ENCODE assay signal across 2 cellular contexts in genomic region chr2:152874955-152875354, GRCh38.
TF ChIP-seq lines count a peak whose summit lies in the region.

No MANE protein-coding gene starts in this region.

TF ChIP-seq in SK-N-SH, 30 proteins besides CTCF, POLR2A, EP300 and RAD21:
- no peak for TF ChIP-seq USF1 (IDR thresholded peaks at IDR 0.05; ENCODE audit: borderline replicate concordance, low read depth)
- no peak for TF ChIP-seq NRF1 (IDR thresholded peaks at IDR 0.05; ENCODE audit: low read depth, low read length)
- TF ChIP-seq MXI1 (IDR thresholded peaks at IDR 0.05; ENCODE audit: low read depth, low read length): no peak
- TF ChIP-seq FOXM1 (IDR thresholded peaks at IDR 0.05; ENCODE audit: low read depth): no peak
- no peak for TF ChIP-seq FOXJ3 (CRISPR knock-in tag; IDR thresholded peaks at IDR 0.05)
- no peak for TF ChIP-seq ELF1 (IDR thresholded peaks at IDR 0.05)
- peak; percentile 39; the same call in 1 of the 2 replicates for TF ChIP-seq JUND (IDR thresholded peaks at IDR 0.05)
- TF ChIP-seq SMC3 (IDR thresholded peaks at IDR 0.05; ENCODE audit: low read depth, low read length): no peak
- TF ChIP-seq TAF1 (IDR thresholded peaks at IDR 0.05; ENCODE audit: borderline replicate concordance, low read depth, low read length): no peak
- no peak for TF ChIP-seq EZH2phosphoT487 (IDR thresholded peaks at IDR 0.05; ENCODE audit: borderline replicate concordance, low read depth)
- TF ChIP-seq CHD2 (IDR thresholded peaks at IDR 0.05; ENCODE audit: low read length, partially characterized antibody): no peak
- no peak for TF ChIP-seq MEF2A (IDR thresholded peaks at IDR 0.05; ENCODE audit: borderline replicate concordance, low read depth)
- TF ChIP-seq POLR2AphosphoS5 (IDR thresholded peaks at IDR 0.05; ENCODE audit: low read depth, low read length): no peak
- no peak; the same call in 1 of the 2 replicates for TF ChIP-seq NFIC (IDR thresholded peaks at IDR 0.05; ENCODE audit: borderline replicate concordance)
- TF ChIP-seq RXRA (IDR thresholded peaks at IDR 0.05; ENCODE audit: borderline replicate concordance, low read depth): 0 out of 2 replicates have a peak, but pooled peaks have one; percentile 56
- TF ChIP-seq SIN3A (IDR thresholded peaks at IDR 0.05; ENCODE audit: borderline replicate concordance, low read depth, low read length): no peak
- no peak for TF ChIP-seq GATA2 (CRISPR knock-in tag; IDR thresholded peaks at IDR 0.05)
- TF ChIP-seq FOSL2 (IDR thresholded peaks at IDR 0.05; ENCODE audit: borderline replicate concordance, low read depth): peak; percentile 44; the same call in 1 of the 2 replicates
- no peak for TF ChIP-seq ZBTB33 (IDR thresholded peaks at IDR 0.05; ENCODE audit: borderline replicate concordance, low read depth)
- TF ChIP-seq, protein P1, sequence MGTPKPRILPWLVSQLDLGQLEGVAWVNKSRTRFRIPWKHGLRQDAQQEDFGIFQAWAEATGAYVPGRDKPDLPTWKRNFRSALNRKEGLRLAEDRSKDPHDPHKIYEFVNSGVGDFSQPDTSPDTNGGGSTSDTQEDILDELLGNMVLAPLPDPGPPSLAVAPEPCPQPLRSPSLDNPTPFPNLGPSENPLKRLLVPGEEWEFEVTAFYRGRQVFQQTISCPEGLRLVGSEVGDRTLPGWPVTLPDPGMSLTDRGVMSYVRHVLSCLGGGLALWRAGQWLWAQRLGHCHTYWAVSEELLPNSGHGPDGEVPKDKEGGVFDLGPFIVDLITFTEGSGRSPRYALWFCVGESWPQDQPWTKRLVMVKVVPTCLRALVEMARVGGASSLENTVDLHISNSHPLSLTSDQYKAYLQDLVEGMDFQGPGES (IDR thresholded peaks at IDR 0.05; ENCODE audit: low read depth, low read length): no peak
- TF ChIP-seq, protein P2, sequence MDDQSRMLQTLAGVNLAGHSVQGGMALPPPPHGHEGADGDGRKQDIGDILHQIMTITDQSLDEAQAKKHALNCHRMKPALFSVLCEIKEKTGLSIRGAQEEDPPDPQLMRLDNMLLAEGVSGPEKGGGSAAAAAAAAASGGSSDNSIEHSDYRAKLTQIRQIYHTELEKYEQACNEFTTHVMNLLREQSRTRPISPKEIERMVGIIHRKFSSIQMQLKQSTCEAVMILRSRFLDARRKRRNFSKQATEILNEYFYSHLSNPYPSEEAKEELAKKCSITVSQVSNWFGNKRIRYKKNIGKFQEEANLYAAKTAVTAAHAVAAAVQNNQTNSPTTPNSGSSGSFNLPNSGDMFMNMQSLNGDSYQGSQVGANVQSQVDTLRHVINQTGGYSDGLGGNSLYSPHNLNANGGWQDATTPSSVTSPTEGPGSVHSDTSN (IDR thresholded peaks at IDR 0.05): peak; percentile 87
- no peak for TF ChIP-seq MAX (IDR thresholded peaks at IDR 0.05; ENCODE audit: low read depth)
- TF ChIP-seq TEAD4 (IDR thresholded peaks at IDR 0.05; ENCODE audit: borderline replicate concordance, insufficient read depth): no peak
- TF ChIP-seq TCF12 (IDR thresholded peaks at IDR 0.05): peak; percentile 77
- TF ChIP-seq YY1 (IDR thresholded peaks at IDR 0.05; ENCODE audit: low read depth): no peak
- TF ChIP-seq GABPA (IDR thresholded peaks at IDR 0.05; ENCODE audit: low read depth): no peak

TF ChIP-seq in HepG2, 621 proteins besides CTCF, POLR2A, EP300 and RAD21 (continued from another document):
- no peak for TF ChIP-seq REPIN1 (CRISPR knock-in tag; IDR thresholded peaks at IDR 0.05; ENCODE audit: borderline replicate concordance, low read depth)
- no peak for TF ChIP-seq ZNF407 (CRISPR knock-in tag; IDR thresholded peaks at IDR 0.05; ENCODE audit: not compliant biosample characterization)
- no peak for TF ChIP-seq RBAK (CRISPR knock-in tag; IDR thresholded peaks at IDR 0.05)
- no peak for TF ChIP-seq NR2C2 (CRISPR knock-in tag; IDR thresholded peaks at IDR 0.05; ENCODE audit: borderline replicate concordance)
- TF ChIP-seq MYPOP (CRISPR knock-in tag; IDR thresholded peaks at IDR 0.05): no peak
- no peak for TF ChIP-seq ZNF83 (CRISPR knock-in tag; IDR thresholded peaks at IDR 0.05; ENCODE audit: borderline replicate concordance)
- no peak for TF ChIP-seq NONO (IDR thresholded peaks at IDR 0.05)
- no peak for TF ChIP-seq NONO (CRISPR knock-in tag; conservative IDR thresholded peaks at IDR 0.05)
- TF ChIP-seq LCORL (IDR thresholded peaks at IDR 0.05): no peak
- TF ChIP-seq LCORL (CRISPR knock-in tag; IDR thresholded peaks at IDR 0.05): no peak
- TF ChIP-seq ATF7-NPFF (CRISPR knock-in tag; IDR thresholded peaks at IDR 0.05; ENCODE audit: low read depth): no peak
- TF ChIP-seq ZNF101 (CRISPR knock-in tag; IDR thresholded peaks at IDR 0.05; ENCODE audit: borderline replicate concordance, low read depth): no peak
- TF ChIP-seq HOXA3 (CRISPR knock-in tag; IDR thresholded peaks at IDR 0.05): no peak
- TF ChIP-seq ZEB1 (IDR thresholded peaks at IDR 0.05; ENCODE audit: insufficient replicate concordance, low read depth): no peak
- TF ChIP-seq ZFP36L1 (CRISPR knock-in tag; IDR thresholded peaks at IDR 0.05): no peak
- TF ChIP-seq TBL1XR1 (IDR thresholded peaks at IDR 0.05; ENCODE audit: borderline replicate concordance, low read length, partially characterized antibody): no peak
- TF ChIP-seq ATRX (CRISPR knock-in tag; IDR thresholded peaks at IDR 0.05; ENCODE audit: borderline replicate concordance): no peak
- TF ChIP-seq EED (CRISPR knock-in tag; IDR thresholded peaks at IDR 0.05): no peak
- no peak for TF ChIP-seq GPBP1L1 (CRISPR knock-in tag; IDR thresholded peaks at IDR 0.05)
- TF ChIP-seq KDM4B (CRISPR knock-in tag; IDR thresholded peaks at IDR 0.05): no peak
- no peak for TF ChIP-seq DNMT1 (CRISPR knock-in tag; IDR thresholded peaks at IDR 0.05)
